In genomic region chr1:50780797-50781196, GRCh38 we compare ENCODE assay signal across 16 cellular contexts.
DNase-seq lines count a peak whose midpoint lies in the region; ATAC-seq, FAIRE-seq and TF ChIP-seq lines count a peak whose summit lies in the region.
"Had no signal": no experiment of that assay in that cellular context is flagged by ENCODE, and none has a peak within 500 bp of the region (broad histone marks: within the 10 kb centered on the region; RNA-seq: fewer than 3 reads in every experiment).

No MANE protein-coding gene starts in this region.

- ATAC-seq in activated B cell treated with CpG ODN at 0.5 μM for 24 hours (ENCODE audit: low read depth) (no peak), HG03469 (IDR thresholded peaks at IDR 0.05; ENCODE audit: unreplicated experiment) (no peak)
- no peak for ATAC-seq in stimulated activated naive B cell treated with anti-CD40 and anti-IgM and Interleukin-4, amounts not matched to agents 10 μg/mL and 1 μg/mL and 100 μg/mL, for 72 hours (replicated peaks)
- ATAC-seq in activated CD8-positive, alpha-beta T cell treated with anti-CD3 and anti-CD28 coated beads for 36 hours: no peak

- intact Hi-C loops in activated B cell treated with CpG ODN at 0.5 μM for 24 hours (cut with micrococcal nuclease): no loop called here
- intact Hi-C loops in activated CD8-positive, alpha-beta T cell treated with anti-CD3 and anti-CD28 coated beads for 36 hours (cut with micrococcal nuclease): no loop called here

- H3K36me3 Mint-ChIP-seq in activated B cell treated with CpG ODN at 0.5 μM for 24 hours (ENCODE audit: low read depth) (peaks cover 25% of the 10 kb centered on the region), nephron progenitor cell (ENCODE audit: low read depth) (peaks cover 32% of the 10 kb centered on the region)
- peaks cover 16 to 40% of the 10 kb centered on the region in 2 donors for H3K36me3 Mint-ChIP-seq in stimulated activated naive B cell treated with anti-CD40 and anti-IgM and Interleukin-4, amounts not matched to agents 10 μg/mL and 1 μg/mL and 100 μg/mL, for 72 hours
- peaks cover 12% of the 10 kb centered on the region for H3K36me3 Mint-ChIP-seq in activated CD8-positive, alpha-beta T cell treated with anti-CD3 and anti-CD28 coated beads for 36 hours (ENCODE audit: low read depth)

- peak; percentile 66 for FAIRE-seq in GM12891 (lab: Jason Lieb, UNC)
- FAIRE-seq: A204.1, D721Med, G401.6, GM12892, GM18507 had no signal

- H3K9me3 Mint-ChIP-seq in activated B cell treated with CpG ODN at 0.5 μM for 24 hours (no peaks in the 10 kb centered on the region), nephron progenitor cell (no peaks in the 10 kb centered on the region)
- no peaks in the 10 kb centered on the region for H3K9me3 Mint-ChIP-seq in stimulated activated naive B cell treated with anti-CD40 and anti-IgM and Interleukin-4, amounts not matched to agents 10 μg/mL and 1 μg/mL and 100 μg/mL, for 72 hours
- H3K9me3 Mint-ChIP-seq in activated CD8-positive, alpha-beta T cell treated with anti-CD3 and anti-CD28 coated beads for 36 hours: no peaks in the 10 kb centered on the region
- H3K9me3 Mint-ChIP-seq: CD4-positive, alpha-beta T cell had no signal

- TF ChIP-seq POLR2A in GM12891 (IDR thresholded peaks at IDR 0.05; ENCODE audit: low read depth, low read length): no peak

- H3K27ac Mint-ChIP-seq in activated B cell treated with CpG ODN at 0.5 μM for 24 hours (peak overlapping the region; percentile 21), nephron progenitor cell (peak overlapping the region; percentile 43)
- peak overlapping the region; percentile 51 for H3K27ac Mint-ChIP-seq in stimulated activated naive B cell treated with anti-CD40 and anti-IgM and Interleukin-4, amounts not matched to agents 10 μg/mL and 1 μg/mL and 100 μg/mL, for 72 hours
- no peak overlapping the region for H3K27ac Mint-ChIP-seq in activated CD8-positive, alpha-beta T cell treated with anti-CD3 and anti-CD28 coated beads for 36 hours
- H3K27ac Mint-ChIP-seq: CD4-positive, alpha-beta T cell had no signal

- CTCF ChIA-PET in activated B cell treated with CpG ODN at 0.5 μM for 24 hours (lab: Charles Lee): no interaction called here
- CTCF ChIA-PET in activated CD8-positive, alpha-beta T cell treated with anti-CD3 and anti-CD28 coated beads for 36 hours (lab: Charles Lee): interaction anchor here (0.8 to 3.3 kb wide), 3 partner anchors 11 to 411 kb away, joined by 4 to 7 read pairs (median 4); no protein-coding TSS in a partner anchor

- H3K4me1 Mint-ChIP-seq in activated B cell treated with CpG ODN at 0.5 μM for 24 hours (peaks cover 11% of the 10 kb centered on the region), nephron progenitor cell (no peaks in the 10 kb centered on the region)
- peaks cover 11 to 14% of the 10 kb centered on the region in 2 donors for H3K4me1 Mint-ChIP-seq in stimulated activated naive B cell treated with anti-CD40 and anti-IgM and Interleukin-4, amounts not matched to agents 10 μg/mL and 1 μg/mL and 100 μg/mL, for 72 hours
- peaks cover 13% of the 10 kb centered on the region for H3K4me1 Mint-ChIP-seq in activated CD8-positive, alpha-beta T cell treated with anti-CD3 and anti-CD28 coated beads for 36 hours (ENCODE audit: low read depth)

- H3K4me3 Mint-ChIP-seq in activated B cell treated with CpG ODN at 0.5 μM for 24 hours (no peak overlapping the region), nephron progenitor cell (no peak overlapping the region)
- H3K4me3 Mint-ChIP-seq in stimulated activated naive B cell treated with anti-CD40 and anti-IgM and Interleukin-4, amounts not matched to agents 10 μg/mL and 1 μg/mL and 100 μg/mL, for 72 hours: no peak overlapping the region
- H3K4me3 Mint-ChIP-seq in activated CD8-positive, alpha-beta T cell treated with anti-CD3 and anti-CD28 coated beads for 36 hours: no peak overlapping the region
- H3K4me3 Mint-ChIP-seq: CD4-positive, alpha-beta T cell had no signal

- POLR2A ChIA-PET in activated B cell treated with CpG ODN at 0.5 μM for 24 hours (lab: Charles Lee): no interaction called here
- POLR2A ChIA-PET in activated CD8-positive, alpha-beta T cell treated with anti-CD3 and anti-CD28 coated beads for 36 hours (lab: Charles Lee): no interaction called here

- no peaks in the 10 kb centered on the region for H3K27me3 Mint-ChIP-seq in activated B cell treated with CpG ODN at 0.5 μM for 24 hours
- H3K27me3 Mint-ChIP-seq in nephron progenitor cell (ENCODE audit: low read depth, poor library complexity): no peaks in the 10 kb centered on the region
- H3K27me3 Mint-ChIP-seq in stimulated activated naive B cell treated with anti-CD40 and anti-IgM and Interleukin-4, amounts not matched to agents 10 μg/mL and 1 μg/mL and 100 μg/mL, for 72 hours: no peaks in the 10 kb centered on the region
- no peaks in the 10 kb centered on the region for H3K27me3 Mint-ChIP-seq in activated CD8-positive, alpha-beta T cell treated with anti-CD3 and anti-CD28 coated beads for 36 hours
- H3K27me3 Mint-ChIP-seq: CD4-positive, alpha-beta T cell had no signal

- no peak for TF ChIP-seq CTCF in activated B cell treated with CpG ODN at 0.5 μM for 24 hours (IDR thresholded peaks at IDR 0.05)
- no peak for TF ChIP-seq CTCF in nephron progenitor cell (IDR thresholded peaks at IDR 0.05)
- no peak for TF ChIP-seq CTCF in activated CD8-positive, alpha-beta T cell treated with anti-CD3 and anti-CD28 coated beads for 36 hours (IDR thresholded peaks at IDR 0.05)

- no peak for DNase-seq in GM12891 (ENCODE audit: insufficient read length, low spot score)
- DNase-seq in activated B cell treated with CpG ODN at 0.5 μM for 24 hours: no peak
- no peak for DNase-seq in nephron progenitor cell
- DNase-seq in stimulated activated naive B cell treated with anti-CD40 and anti-IgM and Interleukin-4, amounts not matched to agents 10 μg/mL and 1 μg/mL and 100 μg/mL, for 72 hours: no peak
- DNase-seq in HCEC 1CT: no peak
- no peak for DNase-seq in activated CD8-positive, alpha-beta T cell treated with anti-CD3 and anti-CD28 coated beads for 36 hours
- DNase-seq: ACHN; Caco-2; CD4-positive, alpha-beta T cell; GM23248 had no signal

TF ChIP-seq in GM12891, 5 proteins besides CTCF, POLR2A, EP300 and RAD21:
- TF ChIP-seq TAF1 (IDR thresholded peaks at IDR 0.05; ENCODE audit: low read depth, low read length) (no peak), SPI1 (IDR thresholded peaks at IDR 0.05; ENCODE audit: low read depth, low read length) (no peak), POU2F2 (IDR thresholded peaks at IDR 0.05; ENCODE audit: low read depth, low read length) (no peak), POLR2AphosphoS5 (IDR thresholded peaks at IDR 0.05; ENCODE audit: low read depth, low read length) (no peak), PAX5 (IDR thresholded peaks at IDR 0.05; ENCODE audit: insufficient read depth, low read length, severe bottlenecking) (no peak)
